ENCODE assay signal across 9 cellular contexts in the genomic region with DNA sequence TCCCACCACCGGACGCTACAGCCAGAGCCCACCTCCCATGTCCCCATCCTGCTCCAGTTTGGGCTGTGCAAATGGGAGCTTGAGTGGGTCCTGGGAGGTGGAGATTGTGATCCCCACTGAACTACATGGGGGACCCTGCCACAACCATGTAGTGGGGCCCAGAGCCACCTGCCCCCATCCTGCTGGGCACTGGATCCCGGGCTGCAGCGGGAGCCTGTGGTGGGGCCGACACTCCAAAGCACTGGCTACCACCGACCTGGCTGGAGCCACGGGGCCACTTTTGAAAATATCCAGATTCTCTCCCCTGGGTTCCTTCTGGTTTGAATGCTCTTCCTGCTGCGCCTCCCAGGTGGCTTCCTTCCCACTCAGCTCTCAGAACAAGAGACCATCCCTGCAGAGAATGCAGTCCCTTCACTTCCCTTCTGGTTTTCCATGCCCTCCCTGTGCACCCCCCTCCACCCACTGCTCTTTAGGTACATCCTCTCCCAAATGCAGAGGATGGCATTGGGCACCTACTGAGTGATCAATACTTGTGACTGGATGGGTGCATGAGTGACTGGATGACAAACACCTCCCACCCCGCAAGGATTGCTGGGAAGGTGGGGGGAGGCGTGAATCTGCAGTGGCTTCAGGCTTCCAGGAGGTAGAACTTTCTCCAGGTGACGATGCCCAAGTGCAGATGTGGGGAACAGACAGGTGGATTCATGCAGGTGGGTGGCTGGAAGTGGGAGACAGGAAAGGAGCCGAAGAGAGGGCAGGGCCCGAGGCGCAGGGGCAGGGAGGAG. TPM values are rescaled to one million over a fixed set of nuclear protein-coding genes. Genes with fewer than 3 reads are reported as not detected.
DNase-seq lines count a peak whose midpoint lies in the region; ATAC-seq, FAIRE-seq and TF ChIP-seq lines count a peak whose summit lies in the region.
"Had no signal": no experiment of that assay in that cellular context is flagged by ENCODE, and none has a peak within 500 bp of the region (broad histone marks: within the 10 kb centered on the region; RNA-seq: fewer than 3 reads in every experiment).

No MANE protein-coding gene starts in this region.

- H2AFZ ChIP-seq in astrocyte (ENCODE audit: low read depth, low read length), result peak overlapping the region; percentile 73

- no peaks in the 10 kb centered on the region for H3K79me2 ChIP-seq in astrocyte (ENCODE audit: insufficient read depth, low read length)

- CTCF ChIA-PET in AG04449 (lab: Yijun Ruan, JAX), result interaction anchor here (1.0 to 1.4 kb wide), 2 partner anchors 204 to 205 kb away, joined by 3 to 5 read pairs; no protein-coding TSS in a partner anchor

- POLR2A ChIA-PET in AG04449 (lab: Yijun Ruan, JAX), result no interaction called here

- H3K9me3 Mint-ChIP-seq in astrocyte (ENCODE audit: unreplicated experiment) (no peaks in the 10 kb centered on the region), mesothelial cell of epicardium (no peaks in the 10 kb centered on the region)

- H3K4me3 Mint-ChIP-seq in astrocyte (ENCODE audit: unreplicated experiment) (peak overlapping the region; percentile 85), mesothelial cell of epicardium (peak overlapping the region; percentile 71)

- no peak overlapping the region for H3K27ac ChIP-seq in astrocyte (ENCODE audit: low read depth, low read length)

- H3K9me3 ChIP-seq in astrocyte (ENCODE audit: insufficient read depth, low read depth, low read length), result no peaks in the 10 kb centered on the region

- peak overlapping the region; percentile 83 for H3K4me2 ChIP-seq in astrocyte (ENCODE audit: low read length)

- peaks cover 12% of the 10 kb centered on the region for H3K27me3 Mint-ChIP-seq in astrocyte (ENCODE audit: low read depth, unreplicated experiment)
- peaks cover 9% of the 10 kb centered on the region for H3K27me3 Mint-ChIP-seq in mesothelial cell of epicardium (ENCODE audit: low read depth)

- DNase-seq in AG04449 (ENCODE audit: low read depth, low spot score), result no peak
- no peak for DNase-seq in HFF-Myc (ENCODE audit: extremely low read depth, low read depth)
- DNase-seq in astrocyte (ENCODE audit: low read depth), result no peak
- no peak for DNase-seq in mesothelial cell of epicardium (ENCODE audit: low spot score in 2 of 2, unreplicated experiment in 2 of 2)
- DNase-seq in retina, result no peak
- DNase-seq in UCSD-AML1 (lab: John Stamatoyannopoulos, UW; ENCODE audit: unreplicated experiment), result no peak

- H3K9ac ChIP-seq in astrocyte (ENCODE audit: low read length), result no peak overlapping the region

- no peaks in the 10 kb centered on the region for H3K36me3 ChIP-seq in astrocyte (ENCODE audit: insufficient read depth, low read length)

- H3K4me3 ChIP-seq in AG04449 (ENCODE audit: low read depth, low read length) (peak overlapping the region; percentile 69), HFF-Myc (replicated peaks; ENCODE audit: low read depth, low read length) (peak overlapping the region; percentile 62), astrocyte (ENCODE audit: insufficient read depth, low read depth, low read length) (no peak overlapping the region)

- H3K27ac Mint-ChIP-seq in astrocyte (ENCODE audit: unreplicated experiment) (no peak overlapping the region), mesothelial cell of epicardium (no peak overlapping the region)

- H3K36me3 Mint-ChIP-seq in astrocyte (ENCODE audit: low read depth, unreplicated experiment) (peaks cover 4% of the 10 kb centered on the region), mesothelial cell of epicardium (no peaks in the 10 kb centered on the region)

- H3K4me1 ChIP-seq in astrocyte (ENCODE audit: insufficient read depth, low read length), result peaks cover 7% of the 10 kb centered on the region

- ATAC-seq in HG03135 (IDR thresholded peaks at IDR 0.05; ENCODE audit: unreplicated experiment), result no peak
- ATAC-seq in GM18517 (IDR thresholded peaks at IDR 0.05; ENCODE audit: unreplicated experiment), result no peak

- H4K20me1 ChIP-seq in astrocyte (ENCODE audit: insufficient read depth, low read length), result no peaks in the 10 kb centered on the region

- H3K27me3 ChIP-seq in astrocyte (ENCODE audit: insufficient read depth, low read length), result no peaks in the 10 kb centered on the region

- TF ChIP-seq CTCF in AG04449 (IDR thresholded peaks at IDR 0.05; ENCODE audit: insufficient read depth, low read length, missing control alignments), result no peak
- TF ChIP-seq CTCF in HFF-Myc (IDR thresholded peaks at IDR 0.05; ENCODE audit: low read depth, low read length, missing control alignments), result no peak
- TF ChIP-seq CTCF in astrocyte (IDR thresholded peaks at IDR 0.05; ENCODE audit: insufficient read depth, low read depth, low read length), result no peak
- no peak for TF ChIP-seq CTCF in mesothelial cell of epicardium (IDR thresholded peaks at IDR 0.05; ENCODE audit: unreplicated experiment)

- H3K4me1 Mint-ChIP-seq in astrocyte (ENCODE audit: low read depth, unreplicated experiment) (peaks cover 6% of the 10 kb centered on the region), mesothelial cell of epicardium (peaks cover 23% of the 10 kb centered on the region)

- FAIRE-seq in astrocyte (lab: Jason Lieb, UNC), result no peak
- FAIRE-seq: G401.6 had no signal

RNA-seq across cellular contexts. Expression of gene UNC93B1, which starts 0.8 kb away (rescaled TPM):
- total RNA-seq in astrocyte (37.3 and 39.6 TPM in 2 replicates), mesothelial cell of epicardium (19.0 to 23.7 TPM (median 20.4 TPM) in 3 replicates)

RNA-seq across cellular contexts. Expression of gene ALDH3B1, which starts 5.4 kb away (rescaled TPM):
- total RNA-seq in astrocyte (1.1 and 1.3 TPM in 2 replicates), mesothelial cell of epicardium (1.4 to 1.8 TPM (median 1.7 TPM) in 3 replicates)

RNA-seq across cellular contexts. Expression of gene NDUFS8, which starts 25.7 kb away (rescaled TPM):
- total RNA-seq in astrocyte, result 159 and 170 TPM in 2 replicates
- total RNA-seq in mesothelial cell of epicardium, result 125 to 140 TPM (median 132 TPM) in 3 replicates

RNA-seq across cellular contexts. Expression of gene TCIRG1, which starts 34.1 kb away (rescaled TPM):
- total RNA-seq in astrocyte (55.1 and 56.5 TPM in 2 replicates), mesothelial cell of epicardium (60.0 to 63.4 TPM (median 60.5 TPM) in 3 replicates)
